1 cellular context compared by ENCODE assay signal in the genomic region with DNA sequence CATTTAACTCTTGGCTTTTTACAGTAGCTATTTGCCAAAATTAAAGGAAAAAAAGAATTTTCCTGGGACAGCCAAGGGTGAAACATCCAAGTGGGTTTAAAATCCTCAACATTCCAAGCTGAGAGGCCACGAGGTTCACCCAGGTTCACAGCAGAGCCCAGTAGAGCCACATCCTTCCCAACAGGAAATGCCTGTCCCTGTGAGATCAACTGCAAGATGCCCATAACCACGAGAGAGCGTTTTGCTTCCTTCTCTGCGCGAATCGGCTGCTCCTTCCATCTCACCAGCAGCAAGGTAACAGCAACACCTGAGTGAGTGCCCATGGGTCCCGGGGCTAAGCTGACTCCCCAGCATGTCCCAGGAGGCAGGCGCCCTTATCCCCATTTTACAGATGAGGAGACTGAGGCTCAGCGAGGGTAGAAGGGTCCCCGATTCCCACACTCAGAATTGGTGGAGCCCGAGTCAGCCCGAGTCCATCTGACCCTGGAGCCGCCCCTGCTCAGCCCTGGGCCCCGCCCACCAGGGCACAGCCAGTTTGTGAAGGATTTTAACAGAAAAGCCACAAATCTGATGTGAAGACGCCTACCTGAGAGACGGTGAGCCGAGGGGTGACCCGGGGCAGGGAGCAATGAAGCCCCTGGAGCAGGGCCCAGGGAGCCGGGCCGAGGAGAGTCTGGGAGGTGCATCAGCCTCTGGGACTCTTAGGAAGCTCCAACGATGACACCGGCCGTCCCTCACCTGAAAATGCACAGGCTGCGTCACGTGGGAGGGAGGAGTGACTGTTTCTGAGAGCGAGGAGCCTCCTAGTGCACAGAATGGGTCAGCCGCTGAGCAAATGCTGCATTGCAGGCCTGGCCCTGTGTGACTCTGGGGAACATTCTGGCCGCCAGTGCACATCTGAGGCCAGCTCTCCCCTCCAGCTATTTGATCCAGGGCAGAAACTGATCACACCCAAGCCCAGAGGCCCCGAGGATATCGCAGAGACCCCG.
TF ChIP-seq lines count a peak whose summit lies in the region.

No MANE protein-coding gene starts in this region.

TF ChIP-seq in WTC11, 78 proteins besides CTCF, POLR2A, EP300 and RAD21 (continued from another document):
- peak; percentile 86 for TF ChIP-seq USF2 (CRISPR knock-in tag; IDR thresholded peaks at IDR 0.05)
